6 cellular contexts compared by ENCODE assay signal in genomic region chr4:189706821-189707220, GRCh38.
DNase-seq lines count a peak whose midpoint lies in the region; ATAC-seq and FAIRE-seq lines count a peak whose summit lies in the region.
"Not testable (repeated sequence)": the region's sequence is repeated elsewhere in the genome, so short reads cannot be mapped to it uniquely, and the experiment has no call there.

No MANE protein-coding gene starts in this region.

- peak; percentile 47 for FAIRE-seq in small intestine (lab: Jason Lieb, UNC)

- not testable (repeated sequence) for H3K4me3 ChIP-seq in small intestine (ENCODE audit: low read depth in 1 of 2, low read length in 2 of 2)

- not testable (repeated sequence) for H3K9me3 ChIP-seq in small intestine (ENCODE audit: control insufficient read depth, low read depth)

- not testable (repeated sequence) for H3K36me3 ChIP-seq in small intestine (ENCODE audit: control insufficient read depth in 2 of 2, insufficient read depth in 2 of 2, low read length in 2 of 2)

- WGBS in small intestine, 3 donors, result 76 to 81% (median 81%) methylated on average over 4 of the region's 4 CpGs

- not testable (repeated sequence) for H3K27ac ChIP-seq in small intestine (ENCODE audit: low read depth in 1 of 2, low read length in 1 of 2)

- in situ Hi-C loops in SK-MEL-5 (cut with HindIII; ENCODE audit: low pct_unique_long_range_greater_than_20kb, low sequenced_read_pairs), result not testable (repeated sequence)

- not testable (repeated sequence) for H3K4me1 ChIP-seq in small intestine (ENCODE audit: control insufficient read depth in 2 of 2, insufficient read depth in 1 of 2, low read depth in 1 of 2, low read length in 1 of 2)

- ATAC-seq in GM18499 (IDR thresholded peaks at IDR 0.05; ENCODE audit: insufficient read depth, unreplicated experiment) (peak; percentile 25), HG03354 (IDR thresholded peaks at IDR 0.05; ENCODE audit: poor library complexity, severe bottlenecking, unreplicated experiment) (peak; percentile 13)

- not testable (repeated sequence) for H3K27me3 ChIP-seq in small intestine (ENCODE audit: control insufficient read depth in 2 of 2, insufficient read depth in 2 of 2, low read length in 2 of 2)

- peak; percentile 32 for DNase-seq in SK-MEL-5 (ENCODE audit: low read depth, low spot score)
- peak; percentile 60 for DNase-seq in globus pallidus (ENCODE audit: low spot score)
- peak; percentile 6 for DNase-seq in middle frontal gyrus (ENCODE audit: extremely low spot score, low spot score)
- not testable (repeated sequence) for DNase-seq in small intestine
